ENCODE assay signal across 40 cellular contexts in genomic region chr2:147398301-147398700, GRCh38.
"Had no signal": no experiment of that assay in that cellular context is flagged by ENCODE, and none has a peak within 500 bp of the region (broad histone marks: within the 10 kb centered on the region; RNA-seq: fewer than 3 reads in every experiment).

No MANE protein-coding gene starts in this region.

- H3K27me3 ChIP-seq: adrenal gland, ascending aorta, body of pancreas, brain microvascular endothelial cell, breast epithelium, cardiac muscle cell had no signal

- H3K4me1 Mint-ChIP-seq: activated naive CD4-positive, alpha-beta T cell treated with anti-CD3 and anti-CD28 coated beads, Interleukin-2, amount 10 ng/mL, durations not matched to agents 7 days and 5 days; activated naive CD4-positive, alpha-beta T cell treated with anti-CD3 and anti-CD28 coated beads, Interleukin-2, amount 50 U/mL, for 24 hours; activated naive CD8-positive, alpha-beta T cell treated with anti-CD3 and anti-CD28 coated beads for 36 hours; activated naive CD8-positive, alpha-beta T cell treated with anti-CD3 and anti-CD28 coated beads, Interleukin-2, amount 10 ng/mL, durations not matched to agents 7 days and 5 days; activated naive CD8-positive, alpha-beta T cell treated with anti-CD3 and anti-CD28 coated beads, Interleukin-2, amount 50 U/mL, for 24 hours; activated T-helper 17 cell treated with anti-CD3 and anti-CD28 coated beads, Interleukin-2, amount 50 U/mL, for 72 hours; central memory CD8-positive, alpha-beta T cell had no signal

- H3K4me3 ChIP-seq: adrenal gland, ascending aorta, body of pancreas, breast epithelium, cardiac muscle cell had no signal

- H3K9me3 ChIP-seq: adrenal gland, ascending aorta, body of pancreas, breast epithelium had no signal

- H3K27ac ChIP-seq: adrenal gland, ascending aorta, body of pancreas, brain microvascular endothelial cell, breast epithelium, cardiac muscle cell had no signal

- H3K27ac Mint-ChIP-seq: activated naive CD4-positive, alpha-beta T cell treated with anti-CD3 and anti-CD28 coated beads for 36 hours; activated naive CD4-positive, alpha-beta T cell treated with anti-CD3 and anti-CD28 coated beads, Interleukin-2, amount 10 ng/mL, durations not matched to agents 7 days and 5 days; activated naive CD4-positive, alpha-beta T cell treated with anti-CD3 and anti-CD28 coated beads, Interleukin-2, amount 50 U/mL, for 24 hours; activated naive CD4-positive, alpha-beta T cell treated with anti-CD3 and anti-CD28 coated beads, Interleukin-2, amount 50 U/mL, for 72 hours; activated naive CD8-positive, alpha-beta T cell; activated naive CD8-positive, alpha-beta T cell treated with anti-CD3 and anti-CD28 coated beads for 36 hours; activated naive CD8-positive, alpha-beta T cell treated with anti-CD3 and anti-CD28 coated beads, Interleukin-2, amount 10 ng/mL, durations not matched to agents 7 days and 5 days; activated naive CD8-positive, alpha-beta T cell treated with anti-CD3 and anti-CD28 coated beads, Interleukin-2, amount 50 U/mL, for 24 hours; activated T-cell treated with anti-CD3 and anti-CD28 coated beads, Interleukin-2, amount 50 U/mL, for 24 hours; activated T-cell treated with anti-CD3 and anti-CD28 coated beads, Interleukin-2, amount 50 U/mL, for 72 hours; activated T-helper 1 cell treated with anti-CD3 and anti-CD28 coated beads, Interleukin-12 subunit alpha, Interleukin-12 subunit beta, Interleukin-2, Interleukin-4 antibody, amounts not matched to agents 30 ng/mL and 10 ng/mL and 1 ng/mL, durations not matched to agents 14 hours and 24 hours and 36 hours; activated T-helper 17 cell treated with anti-CD3 and anti-CD28 coated beads, Interleukin-2, amount 50 U/mL, for 72 hours; activated T-helper 2 cell treated with anti-CD3 and anti-CD28 coated beads, Interferon-gamma antibody, Interleukin-2, Interleukin-4, amounts not matched to agents 10 μg/mL and 5 μg/mL and 100 μg/mL, durations not matched to agents 14 hours and 24 hours and 36 hours; brain had no signal

- DNase-seq: activated effector memory CD4-positive, alpha-beta T cell treated with anti-CD3 and anti-CD28 coated beads, Interleukin-2, amount 50 U/mL, for 16 hours; activated effector memory CD4-positive, alpha-beta T cell treated with Interleukin-2 at 50 U/mL for 16 hours; activated gamma-delta T cell; activated gamma-delta T cell treated with Interleukin-2 at 50 U/mL for 16 hours; activated naive CD4-positive, alpha-beta T cell; activated naive CD4-positive, alpha-beta T cell treated with anti-CD3 and anti-CD28 coated beads for 36 hours; activated naive CD4-positive, alpha-beta T cell treated with anti-CD3 and anti-CD28 coated beads, Interleukin-2, amount 10 ng/mL, durations not matched to agents 7 days and 5 days; activated naive CD4-positive, alpha-beta T cell treated with anti-CD3 and anti-CD28 coated beads, Interleukin-2, amount 50 U/mL, for 16 hours; activated naive CD4-positive, alpha-beta T cell treated with Interleukin-2 at 50 U/mL for 16 hours; activated naive CD8-positive, alpha-beta T cell treated with anti-CD3 and anti-CD28 coated beads for 36 hours; activated naive CD8-positive, alpha-beta T cell treated with anti-CD3 and anti-CD28 coated beads, Interleukin-2, amount 10 ng/mL, durations not matched to agents 7 days and 5 days; activated naive CD8-positive, alpha-beta T cell treated with anti-CD3 and anti-CD28 coated beads, Interleukin-2, amount 50 U/mL, for 24 hours; activated T-cell treated with anti-CD3 and anti-CD28 coated beads, Interleukin-2, amount 50 U/mL, for 1 hour; activated T-cell treated with anti-CD3 and anti-CD28 coated beads, Interleukin-2, amount 50 U/mL, for 24 hours; activated T-cell treated with anti-CD3 and anti-CD28 coated beads, Interleukin-2, amount 50 U/mL, for 4 hours; activated T-cell treated with anti-CD3 and anti-CD28 coated beads, Interleukin-2, amount 50 U/mL, for 48 hours; activated T-cell treated with anti-CD3 and anti-CD28 coated beads, Interleukin-2, amount 50 U/mL, for 72 hours; adrenal gland; amniotic stem cell; amygdala; anterior cingulate cortex; aorta; body of pancreas; brain microvascular endothelial cell; caudate nucleus; central memory CD4-positive, alpha-beta T cell; cerebellar nuclear complex had no signal

- H3K36me3 ChIP-seq: adrenal gland, ascending aorta, brain microvascular endothelial cell, breast epithelium, cardiac muscle cell had no signal

- H3K4me3 Mint-ChIP-seq: activated naive CD4-positive, alpha-beta T cell treated with anti-CD3 and anti-CD28 coated beads for 36 hours; activated naive CD4-positive, alpha-beta T cell treated with anti-CD3 and anti-CD28 coated beads, Interleukin-2, amount 10 ng/mL, durations not matched to agents 7 days and 5 days; activated naive CD4-positive, alpha-beta T cell treated with anti-CD3 and anti-CD28 coated beads, Interleukin-2, amount 50 U/mL, for 24 hours; activated naive CD8-positive, alpha-beta T cell; activated naive CD8-positive, alpha-beta T cell treated with anti-CD3 and anti-CD28 coated beads for 36 hours; activated naive CD8-positive, alpha-beta T cell treated with anti-CD3 and anti-CD28 coated beads, Interleukin-2, amount 10 ng/mL, durations not matched to agents 7 days and 5 days; activated naive CD8-positive, alpha-beta T cell treated with anti-CD3 and anti-CD28 coated beads, Interleukin-2, amount 50 U/mL, for 24 hours; activated T-cell treated with anti-CD3 and anti-CD28 coated beads, Interleukin-2, amount 50 U/mL, for 24 hours; activated T-cell treated with anti-CD3 and anti-CD28 coated beads, Interleukin-2, amount 50 U/mL, for 4 hours; activated T-cell treated with anti-CD3 and anti-CD28 coated beads, Interleukin-2, amount 50 U/mL, for 72 hours; activated T-helper 1 cell treated with anti-CD3 and anti-CD28 coated beads, Interleukin-12 subunit alpha, Interleukin-12 subunit beta, Interleukin-2, Interleukin-4 antibody, amounts not matched to agents 30 ng/mL and 10 ng/mL and 1 ng/mL, durations not matched to agents 14 hours and 24 hours and 36 hours; activated T-helper 17 cell treated with anti-CD3 and anti-CD28 coated beads, Interleukin-2, amount 50 U/mL, for 72 hours; brain; central memory CD8-positive, alpha-beta T cell had no signal

- H3K9me3 Mint-ChIP-seq: activated naive CD4-positive, alpha-beta T cell treated with anti-CD3 and anti-CD28 coated beads for 36 hours; activated naive CD4-positive, alpha-beta T cell treated with anti-CD3 and anti-CD28 coated beads, Interleukin-2, amount 10 ng/mL, durations not matched to agents 7 days and 5 days; activated naive CD4-positive, alpha-beta T cell treated with anti-CD3 and anti-CD28 coated beads, Interleukin-2, amount 50 U/mL, for 24 hours; activated naive CD8-positive, alpha-beta T cell treated with anti-CD3 and anti-CD28 coated beads for 36 hours; activated naive CD8-positive, alpha-beta T cell treated with anti-CD3 and anti-CD28 coated beads, Interleukin-2, amount 50 U/mL, for 24 hours; activated T-cell treated with anti-CD3 and anti-CD28 coated beads, Interleukin-2, amount 50 U/mL, for 4 hours; activated T-helper 17 cell treated with anti-CD3 and anti-CD28 coated beads, Interleukin-2, amount 50 U/mL, for 72 hours; activated T-helper 2 cell treated with anti-CD3 and anti-CD28 coated beads, Interferon-gamma antibody, Interleukin-2, Interleukin-4, amounts not matched to agents 10 μg/mL and 5 μg/mL and 100 μg/mL, durations not matched to agents 14 hours and 24 hours and 36 hours had no signal

- FAIRE-seq: astrocyte, bronchial epithelial cell had no signal

- H3K4me1 ChIP-seq: adrenal gland, ascending aorta, body of pancreas, breast epithelium had no signal

- H3K27me3 Mint-ChIP-seq: activated naive CD8-positive, alpha-beta T cell treated with anti-CD3 and anti-CD28 coated beads for 36 hours; activated naive CD8-positive, alpha-beta T cell treated with anti-CD3 and anti-CD28 coated beads, Interleukin-2, amount 50 U/mL, for 24 hours; activated T-cell treated with anti-CD3 and anti-CD28 coated beads, Interleukin-2, amount 50 U/mL, for 24 hours; activated T-helper 17 cell treated with anti-CD3 and anti-CD28 coated beads, Interleukin-2, amount 50 U/mL, for 72 hours; brain; central memory CD8-positive, alpha-beta T cell had no signal

- H3K36me3 Mint-ChIP-seq: activated naive CD4-positive, alpha-beta T cell treated with anti-CD3 and anti-CD28 coated beads, Interleukin-2, amount 50 U/mL, for 24 hours; activated naive CD4-positive, alpha-beta T cell treated with anti-CD3 and anti-CD28 coated beads, Interleukin-2, amount 50 U/mL, for 72 hours; activated naive CD8-positive, alpha-beta T cell; activated naive CD8-positive, alpha-beta T cell treated with anti-CD3 and anti-CD28 coated beads for 36 hours; activated naive CD8-positive, alpha-beta T cell treated with anti-CD3 and anti-CD28 coated beads, Interleukin-2, amount 10 ng/mL, durations not matched to agents 7 days and 5 days; brain had no signal
